In genomic region chr3:43505351-43505750, GRCh38 we compare ENCODE assay signal across 17 cellular contexts.
A peak's percentile ranks its signal among the peaks of the same experiment; 100 is the strongest.
DNase-seq lines count a peak whose midpoint lies in the region; ATAC-seq and TF ChIP-seq lines count a peak whose summit lies in the region.
"Had no signal": no experiment of that assay in that cellular context is flagged by ENCODE, and none has a peak within 500 bp of the region (broad histone marks: within the 10 kb centered on the region; RNA-seq: fewer than 3 reads in every experiment).

No MANE protein-coding gene starts in this region.

- TF ChIP-seq POLR2A in IMR-90 (IDR thresholded peaks at IDR 0.05; ENCODE audit: low read depth, low read length): no peak

- CTCF ChIA-PET in activated CD4-positive, alpha-beta T cell treated with anti-CD3 and anti-CD28 coated beads for 36 hours (lab: Charles Lee): no interaction called here
- CTCF ChIA-PET in activated CD4-positive, alpha-beta T cell treated with anti-CD3 and anti-CD28 coated beads, Interleukin-2, amount 10 ng/mL, durations not matched to agents 7 days and 5 days (lab: Charles Lee): no interaction called here
- CTCF ChIA-PET in IMR-90 (lab: Yijun Ruan, JAX): interaction anchor here (1.0 kb wide), 1 partner anchor 304 kb away, joined by 3 read pairs; no protein-coding TSS in a partner anchor

- H3K14ac ChIP-seq in IMR-90 (replicated peaks; ENCODE audit: low read depth, low read length): no peak overlapping the region

- H2BK15ac ChIP-seq in IMR-90 (ENCODE audit: low read depth, low read length): no peak overlapping the region

- H4K20me1 ChIP-seq in IMR-90 (ENCODE audit: insufficient read depth, low read length) (no peaks in the 10 kb centered on the region), neural cell (ENCODE audit: insufficient read depth) (no peaks in the 10 kb centered on the region)

- peaks cover 8% of the 10 kb centered on the region for H3K27me3 Mint-ChIP-seq in activated CD4-positive, alpha-beta T cell treated with anti-CD3 and anti-CD28 coated beads for 36 hours
- no peaks in the 10 kb centered on the region for H3K27me3 Mint-ChIP-seq in activated CD4-positive, alpha-beta T cell treated with anti-CD3 and anti-CD28 coated beads, Interleukin-2, amount 10 ng/mL, durations not matched to agents 7 days and 5 days
- peaks cover 3% of the 10 kb centered on the region for H3K27me3 Mint-ChIP-seq in activated naive CD8-positive, alpha-beta T cell treated with anti-CD3 and anti-CD28 coated beads, Interleukin-2, amount 50 U/mL, for 24 hours

- H3K79me1 ChIP-seq in IMR-90 (ENCODE audit: low read depth in 1 of 2, low read length in 2 of 2): peaks cover 5 to 11% of the 10 kb centered on the region in 2 experiments; a peak in 3 of 4 replicates

- H3K4me3 Mint-ChIP-seq in activated CD4-positive, alpha-beta T cell treated with anti-CD3 and anti-CD28 coated beads for 36 hours: no peak overlapping the region
- H3K4me3 Mint-ChIP-seq in activated CD4-positive, alpha-beta T cell treated with anti-CD3 and anti-CD28 coated beads, Interleukin-2, amount 10 ng/mL, durations not matched to agents 7 days and 5 days: no peak overlapping the region
- no peak overlapping the region for H3K4me3 Mint-ChIP-seq in activated naive CD8-positive, alpha-beta T cell treated with anti-CD3 and anti-CD28 coated beads, Interleukin-2, amount 50 U/mL, for 24 hours
- H3K4me3 Mint-ChIP-seq: immature natural killer cell had no signal

- TF ChIP-seq CTCF in IMR-90 (conservative IDR thresholded peaks at IDR 0.05; ENCODE audit: low read depth, low read length): no peak
- no peak for TF ChIP-seq CTCF in neural cell (IDR thresholded peaks at IDR 0.05; ENCODE audit: poor library complexity, severe bottlenecking)
- no peak for TF ChIP-seq CTCF in psoas muscle (IDR thresholded peaks at IDR 0.05)

- H3K4ac ChIP-seq in IMR-90 (ENCODE audit: low read depth, low read length): no peak overlapping the region

- H2AK5ac ChIP-seq in IMR-90 (ENCODE audit: low read depth, low read length): no peak overlapping the region

- no peak overlapping the region for H4K5ac ChIP-seq in IMR-90 (ENCODE audit: low read depth, low read length)

- peak; percentile 89 for ATAC-seq in activated CD4-positive, alpha-beta T cell treated with anti-CD3 and anti-CD28 coated beads for 36 hours
- ATAC-seq in IMR-90 (ENCODE audit: low read depth) (peak; percentile 65), HG02970 (IDR thresholded peaks at IDR 0.05; ENCODE audit: low FRiP score, unreplicated experiment) (no peak), HG03520 (IDR thresholded peaks at IDR 0.05; ENCODE audit: unreplicated experiment) (no peak), psoas muscle (no peak)
- ATAC-seq in activated naive CD8-positive, alpha-beta T cell treated with anti-CD3 and anti-CD28 coated beads, Interleukin-2, amount 50 U/mL, for 24 hours: peak; percentile 95
- ATAC-seq: body of pancreas, gastrocnemius medialis had no signal

- H2BK20ac ChIP-seq in IMR-90 (ENCODE audit: low read depth, low read length): no peak overlapping the region

- no peak overlapping the region for H2BK5ac ChIP-seq in IMR-90 (ENCODE audit: low read depth, low read length, poor library complexity, severe bottlenecking)

- no peak overlapping the region for H3K18ac ChIP-seq in IMR-90 (ENCODE audit: low read depth, low read length)

- no peaks in the 10 kb centered on the region for H3K36me3 Mint-ChIP-seq in activated CD4-positive, alpha-beta T cell treated with anti-CD3 and anti-CD28 coated beads for 36 hours (ENCODE audit: low read depth)
- H3K36me3 Mint-ChIP-seq in activated CD4-positive, alpha-beta T cell treated with anti-CD3 and anti-CD28 coated beads, Interleukin-2, amount 10 ng/mL, durations not matched to agents 7 days and 5 days (ENCODE audit: low read depth): peaks cover 1% of the 10 kb centered on the region
- H3K36me3 Mint-ChIP-seq in activated naive CD8-positive, alpha-beta T cell treated with anti-CD3 and anti-CD28 coated beads, Interleukin-2, amount 50 U/mL, for 24 hours (ENCODE audit: low read depth): no peaks in the 10 kb centered on the region
- H3K36me3 Mint-ChIP-seq: immature natural killer cell had no signal

- intact Hi-C loops in activated CD4-positive, alpha-beta T cell treated with anti-CD3 and anti-CD28 coated beads for 36 hours (cut with DNase I, micrococcal nuclease): loop anchor here (1.0 to 10.0 kb wide), 7 partner anchors 10 to 541 kb away; partner anchors contain the start of genes SNRK (in 2 of the 2) and ABHD5 (in 1 of the 2)
- intact Hi-C loops in IMR-90 (cut with micrococcal nuclease): no loop called here
- intact Hi-C loops in psoas muscle (cut with DNase I): loop anchor here (10.0 kb wide), 1 partner anchor 541 kb away; no protein-coding TSS in a partner anchor

- no peak overlapping the region for H3K27ac ChIP-seq in IMR-90 (ENCODE audit: insufficient read depth, low read length)
- no peak overlapping the region for H3K27ac ChIP-seq in neural cell (ENCODE audit: low read length)
- H3K27ac ChIP-seq in psoas muscle: no peak overlapping the region
- H3K27ac ChIP-seq: body of pancreas, gastrocnemius medialis, neutrophil, WERI-Rb-1 had no signal

- H3K36me3 ChIP-seq in IMR-90 (ENCODE audit: control insufficient read depth, insufficient read depth, low read length): no peaks in the 10 kb centered on the region
- no peaks in the 10 kb centered on the region for H3K36me3 ChIP-seq in neural cell (ENCODE audit: insufficient read depth, low read length)
- H3K36me3 ChIP-seq in psoas muscle (ENCODE audit: insufficient read depth in 1 of 2, low read depth in 1 of 2): no peaks in the 10 kb centered on the region
- H3K36me3 ChIP-seq: gastrocnemius medialis, neutrophil, WERI-Rb-1 had no signal

- H3K4me3 ChIP-seq in IMR-90 (ENCODE audit: insufficient read depth, low read depth, low read length) (no peak overlapping the region), neural cell (ENCODE audit: low read length) (no peak overlapping the region), psoas muscle (no peak overlapping the region)
- H3K4me3 ChIP-seq: body of pancreas, gastrocnemius medialis had no signal

- DNase-seq in activated CD4-positive, alpha-beta T cell treated with anti-CD3 and anti-CD28 coated beads for 36 hours: no peak
- no peak for DNase-seq in activated CD4-positive, alpha-beta T cell treated with anti-CD3 and anti-CD28 coated beads, Interleukin-2, amount 10 ng/mL, durations not matched to agents 7 days and 5 days
- DNase-seq in IMR-90 (peak; percentile 77), psoas muscle (no peak)
- DNase-seq in activated naive CD8-positive, alpha-beta T cell treated with anti-CD3 and anti-CD28 coated beads, Interleukin-2, amount 50 U/mL, for 24 hours: no peak
- DNase-seq: body of pancreas, Caco-2, gastrocnemius medialis, immature natural killer cell, mesendoderm, MV-4-11, NCI-H226, WERI-Rb-1 had no signal

- peak; percentile 94 for TF ChIP-seq EP300 in neural cell (conservative IDR thresholded peaks at IDR 0.05; ENCODE audit: poor library complexity, severe bottlenecking)

- H3K4me1 ChIP-seq in IMR-90 (ENCODE audit: control insufficient read depth, insufficient read depth, low read length) (peaks cover 4% of the 10 kb centered on the region), psoas muscle (no peaks in the 10 kb centered on the region)
- H3K4me1 ChIP-seq: body of pancreas, Caco-2, gastrocnemius medialis had no signal

- H3K9me1 ChIP-seq in IMR-90 (ENCODE audit: insufficient read depth, low read length): peaks cover 13% of the 10 kb centered on the region; the same call in 1 of the 2 replicates

- H3K27me3 ChIP-seq in IMR-90 (ENCODE audit: control insufficient read depth, insufficient read depth, low read length) (no peaks in the 10 kb centered on the region), neural cell (ENCODE audit: insufficient read depth, low read depth, low read length) (no peaks in the 10 kb centered on the region), psoas muscle (ENCODE audit: insufficient read depth in 3 of 3, low read length in 2 of 3) (no peaks in the 10 kb centered on the region)
- H3K27me3 ChIP-seq: body of pancreas, gastrocnemius medialis, neutrophil had no signal

- in situ Hi-C loops in IMR-90 (cut with MboI; ENCODE audit: low sequenced_read_pairs): loop anchor here (10.0 kb wide), 2 partner anchors 341 to 541 kb away; no protein-coding TSS in a partner anchor

- TF ChIP-seq RAD21 in IMR-90 (IDR thresholded peaks at IDR 0.05; ENCODE audit: low read length) (no peak), neural cell (conservative IDR thresholded peaks at IDR 0.05) (no peak)

- H3K27ac Mint-ChIP-seq in activated CD4-positive, alpha-beta T cell treated with anti-CD3 and anti-CD28 coated beads for 36 hours: no peak overlapping the region
- no peak overlapping the region for H3K27ac Mint-ChIP-seq in activated CD4-positive, alpha-beta T cell treated with anti-CD3 and anti-CD28 coated beads, Interleukin-2, amount 10 ng/mL, durations not matched to agents 7 days and 5 days
- H3K27ac Mint-ChIP-seq in activated naive CD8-positive, alpha-beta T cell treated with anti-CD3 and anti-CD28 coated beads, Interleukin-2, amount 50 U/mL, for 24 hours: peak overlapping the region; percentile 49

- H3F3A ChIP-seq in neural cell (ENCODE audit: insufficient read depth, low read length, poor library complexity, severe bottlenecking): no peaks in the 10 kb centered on the region

- no peak overlapping the region for H2BK120ac ChIP-seq in IMR-90 (ENCODE audit: low read depth, low read length)

- H3K9ac ChIP-seq in IMR-90 (ENCODE audit: low read depth, low read length) (no peak overlapping the region), neural cell (ENCODE audit: low read length) (no peak overlapping the region)

- WGBS in IMR-90 (ENCODE audit: extremely low coverage in 2 of 2, insufficient read length in 1 of 2), 2 experiments: no CpG with 5 or more reads among the region's 3 CpGs
- WGBS in psoas muscle, 3 donors: 50 to 51% (median 50%) methylated on average over 3 of the region's 3 CpGs

- H3K56ac ChIP-seq in IMR-90 (ENCODE audit: extremely low read depth, insufficient read depth, low read length): no peak overlapping the region

- no peaks in the 10 kb centered on the region for H3K9me2 ChIP-seq in neural cell (ENCODE audit: insufficient read depth, low read length)

- POLR2A ChIA-PET in activated CD4-positive, alpha-beta T cell treated with anti-CD3 and anti-CD28 coated beads for 36 hours (lab: Charles Lee): no interaction called here
- POLR2A ChIA-PET in activated CD4-positive, alpha-beta T cell treated with anti-CD3 and anti-CD28 coated beads, Interleukin-2, amount 10 ng/mL, durations not matched to agents 7 days and 5 days (lab: Charles Lee): no interaction called here
- POLR2A ChIA-PET in IMR-90 (lab: Charles Lee; ENCODE audit: unreplicated experiment): no interaction called here

- dilution Hi-C loops in IMR-90 (cut with HindIII; ENCODE audit: low sequenced_read_pairs, unreplicated experiment): no loop called here

- H3K4me2 ChIP-seq in IMR-90 (ENCODE audit: low read depth, low read length) (0 out of 2 replicates have a peak overlapping the region, but pooled peaks have one; percentile 22), neural cell (ENCODE audit: low read length) (peak overlapping the region; percentile 26)

- H4K8ac ChIP-seq in IMR-90 (ENCODE audit: low read depth in 2 of 2, low read length in 2 of 2): no peak overlapping the region

- no peak overlapping the region for H3K23ac ChIP-seq in IMR-90 (ENCODE audit: low read depth, low read length)

- no TSS peak for BruUV-seq in IMR-90 (replicated peaks; lab: Mats Ljungman, UMichigan)

- H3K79me2 ChIP-seq in neural cell (replicated peaks; ENCODE audit: insufficient read depth, low read length): no peaks in the 10 kb centered on the region

- no peaks in the 10 kb centered on the region for H3K9me3 ChIP-seq in IMR-90 (ENCODE audit: control insufficient read depth, insufficient read depth, low read length)
- H3K9me3 ChIP-seq in neural cell (ENCODE audit: low read length): no peaks in the 10 kb centered on the region
- H3K9me3 ChIP-seq in psoas muscle: no peaks in the 10 kb centered on the region
- H3K9me3 ChIP-seq: body of pancreas, Caco-2, gastrocnemius medialis, neutrophil had no signal

- H2AK9ac ChIP-seq in IMR-90 (replicated peaks; ENCODE audit: low read depth, low read length, poor library complexity): no peak overlapping the region

- H3K4me1 Mint-ChIP-seq in activated CD4-positive, alpha-beta T cell treated with anti-CD3 and anti-CD28 coated beads for 36 hours: peaks cover 46% of the 10 kb centered on the region
- H3K4me1 Mint-ChIP-seq in activated CD4-positive, alpha-beta T cell treated with anti-CD3 and anti-CD28 coated beads, Interleukin-2, amount 10 ng/mL, durations not matched to agents 7 days and 5 days: peaks cover 19% of the 10 kb centered on the region
- H3K4me1 Mint-ChIP-seq in activated naive CD8-positive, alpha-beta T cell treated with anti-CD3 and anti-CD28 coated beads, Interleukin-2, amount 50 U/mL, for 24 hours: peaks cover 55% of the 10 kb centered on the region

- H2AFZ ChIP-seq in IMR-90 (replicated peaks; ENCODE audit: low read length, poor library complexity) (no peak overlapping the region), neural cell (ENCODE audit: low read depth, low read length) (no peak overlapping the region)

- no peak overlapping the region for H4K91ac ChIP-seq in IMR-90 (ENCODE audit: insufficient read depth, low read depth, low read length)

- H3K9me3 Mint-ChIP-seq in activated CD4-positive, alpha-beta T cell treated with anti-CD3 and anti-CD28 coated beads for 36 hours (ENCODE audit: low read depth): peaks cover 2% of the 10 kb centered on the region
- no peaks in the 10 kb centered on the region for H3K9me3 Mint-ChIP-seq in activated CD4-positive, alpha-beta T cell treated with anti-CD3 and anti-CD28 coated beads, Interleukin-2, amount 10 ng/mL, durations not matched to agents 7 days and 5 days
- no peaks in the 10 kb centered on the region for H3K9me3 Mint-ChIP-seq in activated naive CD8-positive, alpha-beta T cell treated with anti-CD3 and anti-CD28 coated beads, Interleukin-2, amount 50 U/mL, for 24 hours
- H3K9me3 Mint-ChIP-seq: immature natural killer cell had no signal

Comparison
In these comparisons a context has a peak if more than half of its experiments do, and no peak if none do; other contexts are left out.
1. ATAC-seq: peak in activated CD4-positive, alpha-beta T cell treated with anti-CD3 and anti-CD28 coated beads for 36 hours (single experiment), IMR-90 (single experiment) and activated naive CD8-positive, alpha-beta T cell treated with anti-CD3 and anti-CD28 coated beads, Interleukin-2, amount 50 U/mL, for 24 hours (single experiment); none in HG02970 (single experiment), HG03520 (single experiment) and psoas muscle (0 of 4).